ENCODE assay signal across 11 cellular contexts in the genomic region with DNA sequence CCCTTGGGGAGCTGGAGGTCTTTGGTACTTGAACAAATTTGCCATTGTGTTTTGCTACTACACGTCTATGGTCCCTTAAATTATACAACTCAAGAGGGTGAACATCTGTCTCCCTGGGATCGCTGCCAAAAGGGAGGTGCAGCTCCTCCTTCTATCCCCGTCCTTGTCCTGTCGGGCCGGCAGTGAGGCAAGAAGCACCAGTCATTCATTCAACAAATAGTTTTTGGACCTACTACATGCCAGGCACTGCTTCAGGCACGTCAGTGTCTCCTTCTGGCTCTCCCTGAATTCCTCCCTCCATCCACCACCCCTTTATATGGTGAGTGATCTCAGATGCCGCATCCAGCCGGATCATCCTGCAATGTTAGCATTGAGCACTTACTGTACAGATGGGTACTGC. TPM values are rescaled to one million over a fixed set of nuclear protein-coding genes. Genes with fewer than 3 reads are reported as not detected.
DNase-seq lines count a peak whose midpoint lies in the region; ATAC-seq and TF ChIP-seq lines count a peak whose summit lies in the region.
"Had no signal": no experiment of that assay in that cellular context is flagged by ENCODE, and none has a peak within 500 bp of the region (broad histone marks: within the 10 kb centered on the region; RNA-seq: fewer than 3 reads in every experiment).

No MANE protein-coding gene starts in this region.

- no peaks in the 10 kb centered on the region for H3K9me3 ChIP-seq in BE2C
- no peaks in the 10 kb centered on the region for H3K9me3 ChIP-seq in esophagus squamous epithelium
- H3K9me3 ChIP-seq: pancreas, testis had no signal

- DNase-seq in BE2C (peak; percentile 40), NCI-H1105 (lab: John Stamatoyannopoulos, UW) (peak; percentile 70), NCI-H748 (lab: John Stamatoyannopoulos, UW; ENCODE audit: unreplicated experiment) (peak; percentile 70), fibroblast of gingiva (ENCODE audit: low read depth) (peak; percentile 68), esophagus squamous epithelium (lab: John Stamatoyannopoulos, UW) (no peak)
- DNase-seq: kidney, testis had no signal

- no peak overlapping the region for H3K4me3 ChIP-seq in BE2C (ENCODE audit: low read depth, low read length)
- H3K4me3 ChIP-seq in esophagus squamous epithelium, result no peak overlapping the region
- H3K4me3 ChIP-seq: pancreas, testis had no signal

- no peak overlapping the region for H3K27ac ChIP-seq in esophagus squamous epithelium
- H3K27ac ChIP-seq: pancreas, testis had no signal

- H3K36me3 ChIP-seq in BE2C, result peaks cover 26% of the 10 kb centered on the region
- H3K36me3 ChIP-seq in esophagus squamous epithelium, result peaks cover 0 to 17% (median under 1%) of the 10 kb centered on the region in 3 donors

- H3K27me3 ChIP-seq in BE2C (no peaks in the 10 kb centered on the region), esophagus squamous epithelium (peaks cover 0 to 66% (median 2%) of the 10 kb centered on the region in 4 donors)
- H3K27me3 ChIP-seq: testis had no signal

- ATAC-seq in HG02885 (IDR thresholded peaks at IDR 0.05; ENCODE audit: poor library complexity, unreplicated experiment) (no peak), HG02870 (IDR thresholded peaks at IDR 0.05; ENCODE audit: unreplicated experiment) (no peak), GM21576 (IDR thresholded peaks at IDR 0.05; ENCODE audit: unreplicated experiment) (no peak)
- ATAC-seq: pancreas had no signal

- intact Hi-C loops in esophagus squamous epithelium (cut with DNase I), result no loop called here

- TF ChIP-seq POLR2A in esophagus squamous epithelium (IDR thresholded peaks at IDR 0.05), result no peak

- 14 to 28% methylated on average over 6 to 8 of the region's 8 CpGs for WGBS in esophagus squamous epithelium, 2 donors

- peaks cover 10% of the 10 kb centered on the region for H3K4me1 ChIP-seq in BE2C
- H3K4me1 ChIP-seq in esophagus squamous epithelium, result peaks cover 17 to 39% (median 24%) of the 10 kb centered on the region in 3 donors

- TF ChIP-seq CTCF in BE2C (IDR thresholded peaks at IDR 0.05; ENCODE audit: low read depth, low read length), result no peak
- no peak for TF ChIP-seq CTCF in esophagus squamous epithelium (IDR thresholded peaks at IDR 0.05)

RNA-seq across cellular contexts. Expression of gene RPL38, which starts 2.2 kb away (rescaled TPM):
- polyA plus RNA-seq in BE2C (2012; ENCODE audit: insufficient read depth, insufficient read length, low read depth), result 2,245 TPM
- 100 to 1,000 TPM; 224 to 564 (median 403) TPM for total RNA-seq in esophagus squamous epithelium

RNA-seq across cellular contexts. Expression of gene TTYH2, which starts 12.1 kb away (rescaled TPM):
- polyA plus RNA-seq in BE2C (2012; ENCODE audit: insufficient read depth, insufficient read length, low read depth), result 9.9 TPM
- total RNA-seq in esophagus squamous epithelium, result 1 to 10 TPM in 3 of 4 donors, under 1 TPM in 1; 0.35 to 6.7 (median 1.8) TPM
